8 cellular contexts compared by ENCODE assay signal in the genomic region with DNA sequence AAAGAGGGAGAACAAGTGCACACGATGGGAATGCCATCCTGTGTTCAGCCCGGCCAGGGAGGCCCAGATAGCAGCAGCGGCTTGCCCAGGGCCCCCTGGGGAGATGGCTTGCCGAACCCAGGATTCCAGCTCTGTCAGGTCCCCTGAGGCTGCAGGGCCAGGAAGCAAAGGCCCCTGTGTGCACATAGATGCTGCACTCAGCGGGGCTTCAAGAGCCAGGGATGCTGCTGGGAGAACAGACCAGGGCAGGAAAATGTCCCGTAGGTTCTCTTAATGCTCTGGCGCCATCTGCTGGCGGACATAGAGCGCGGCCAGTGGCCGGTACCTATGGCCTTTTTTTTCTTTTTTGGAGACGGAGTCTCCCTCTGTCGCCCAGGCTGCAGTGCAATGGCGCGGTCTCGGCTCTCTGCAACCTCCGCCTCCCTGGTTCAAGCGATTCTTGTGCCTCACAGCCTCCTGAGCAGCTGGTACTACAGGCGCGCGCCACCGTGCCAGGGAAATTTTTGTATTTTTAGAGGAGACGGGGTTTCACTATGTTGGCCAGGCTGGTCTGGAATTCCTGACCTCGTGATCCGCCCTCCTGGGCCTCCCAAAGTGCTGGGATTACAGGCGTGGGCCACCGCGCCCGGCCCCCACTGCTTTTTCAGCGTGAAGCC. TPM values are rescaled to one million over a fixed set of nuclear protein-coding genes. Genes with fewer than 3 reads are reported as not detected.
DNase-seq lines count a peak whose midpoint lies in the region; ATAC-seq, FAIRE-seq and TF ChIP-seq lines count a peak whose summit lies in the region.

No MANE protein-coding gene starts in this region.

- H3K23ac ChIP-seq in IMR-90 (ENCODE audit: low read depth, low read length), result no peak overlapping the region

- no peak overlapping the region for H4K5ac ChIP-seq in IMR-90 (ENCODE audit: low read depth, low read length)

- no peak overlapping the region for H3K18ac ChIP-seq in IMR-90 (ENCODE audit: low read depth, low read length)

- ATAC-seq in GM21576 (IDR thresholded peaks at IDR 0.05; ENCODE audit: unreplicated experiment) (peak; percentile 85), IMR-90 (ENCODE audit: low read depth) (peak; percentile 96), thoracic aorta (ENCODE audit: insufficient number of reproducible peaks, low FRiP score, low read depth) (no peak)

- no peak overlapping the region for H3K14ac ChIP-seq in IMR-90 (replicated peaks; ENCODE audit: low read depth, low read length)

- H2BK20ac ChIP-seq in IMR-90 (ENCODE audit: low read depth, low read length), result no peak overlapping the region

- dilution Hi-C loops in IMR-90 (cut with HindIII; ENCODE audit: low sequenced_read_pairs, unreplicated experiment), result no loop called here

- POLR2A ChIA-PET in IMR-90 (lab: Charles Lee; ENCODE audit: unreplicated experiment), result interaction anchor here (0.6 kb wide), 1 partner anchor 154 kb away, joined by 3 read pairs; no protein-coding TSS in a partner anchor

- H2AK9ac ChIP-seq in IMR-90 (replicated peaks; ENCODE audit: low read depth, low read length, poor library complexity), result peak overlapping the region; percentile 38

- peak; percentile 79 for TF ChIP-seq RAD21 in IMR-90 (IDR thresholded peaks at IDR 0.05; ENCODE audit: low read length)

- no peak overlapping the region for H3K4ac ChIP-seq in IMR-90 (ENCODE audit: low read depth, low read length)

- no peaks in the 10 kb centered on the region for H3K79me2 ChIP-seq in osteoblast (ENCODE audit: insufficient read depth, low read length)

- H3K9me3 ChIP-seq in IMR-90 (ENCODE audit: control insufficient read depth, insufficient read depth, low read length) (no peaks in the 10 kb centered on the region), osteoblast (ENCODE audit: low read depth, low read length) (no peaks in the 10 kb centered on the region), thoracic aorta (no peaks in the 10 kb centered on the region)

- 0 out of 4 replicates have a peak, but pooled peaks cover under 1 to 4% of the 10 kb centered on the region in 2 experiments for H3K79me1 ChIP-seq in IMR-90 (ENCODE audit: low read depth in 1 of 2, low read length in 2 of 2)

- no peak overlapping the region for H3K27ac ChIP-seq in IMR-90 (ENCODE audit: insufficient read depth, low read length)
- H3K27ac ChIP-seq in osteoblast (ENCODE audit: low read depth, low read length), result no peak overlapping the region
- no peak overlapping the region for H3K27ac ChIP-seq in thoracic aorta

- intact Hi-C loops in IMR-90 (cut with micrococcal nuclease), result loop anchor here (1.0 to 5.0 kb wide), 3 partner anchors 88 to 956 kb away; a partner anchor contains a TSS

- no peak for TF ChIP-seq POLR2A in IMR-90 (IDR thresholded peaks at IDR 0.05; ENCODE audit: low read depth, low read length)

- 37% methylated on average over 16 of the region's 30 CpGs; no CpG with 5 or more reads in 1 of the 2 experiments for WGBS in IMR-90 (ENCODE audit: extremely low coverage in 2 of 2, insufficient read length in 1 of 2), 2 experiments

- no peaks in the 10 kb centered on the region for H3K9me1 ChIP-seq in IMR-90 (ENCODE audit: insufficient read depth, low read length)

- no peak overlapping the region for H3K56ac ChIP-seq in IMR-90 (ENCODE audit: extremely low read depth, insufficient read depth, low read length)

- H3K36me3 ChIP-seq in IMR-90 (ENCODE audit: control insufficient read depth, insufficient read depth, low read length) (peaks cover 20% of the 10 kb centered on the region), osteoblast (ENCODE audit: insufficient read depth, low read length) (peaks cover 33% of the 10 kb centered on the region), thoracic aorta (peaks cover 29% of the 10 kb centered on the region)

- H3K27me3 ChIP-seq in IMR-90 (ENCODE audit: control insufficient read depth, insufficient read depth, low read length), result no peaks in the 10 kb centered on the region
- H3K27me3 ChIP-seq in osteoblast (ENCODE audit: insufficient read depth, low read length), result no peaks in the 10 kb centered on the region
- H3K27me3 ChIP-seq in thoracic aorta (replicated peaks; ENCODE audit: insufficient read depth), result no peaks in the 10 kb centered on the region

- H2BK15ac ChIP-seq in IMR-90 (ENCODE audit: low read depth, low read length), result no peak overlapping the region

- H3K4me1 ChIP-seq in IMR-90 (ENCODE audit: control insufficient read depth, insufficient read depth, low read length) (no peaks in the 10 kb centered on the region), osteoblast (ENCODE audit: insufficient read depth, low read length) (no peaks in the 10 kb centered on the region), thoracic aorta (ENCODE audit: control insufficient read depth in 1 of 2, low read depth in 2 of 2) (no peaks in the 10 kb centered on the region)

- H3K9ac ChIP-seq in IMR-90 (ENCODE audit: low read depth, low read length), result no peak overlapping the region

- H3K4me2 ChIP-seq in IMR-90 (ENCODE audit: low read depth, low read length) (no peak overlapping the region), osteoblast (ENCODE audit: insufficient read depth, low read length) (no peak overlapping the region)

- DNase-seq in EL, result peak; percentile 71
- DNase-seq in IMR-90, result peak; percentile 69
- peak; percentile 0 for DNase-seq in SHP77 treated with DMSO at 0.1 percent for 48 hours (lab: John Stamatoyannopoulos, UW)
- peak; percentile 90 for DNase-seq in activated effector memory CD4-positive, alpha-beta T cell treated with anti-CD3 and anti-CD28 coated beads, Interleukin-2, amount 50 U/mL, for 16 hours
- DNase-seq in frontal cortex (ENCODE audit: low spot score in 2 of 2), result peak; percentile 79 to 85
- peak; percentile 97 for DNase-seq in osteoblast (ENCODE audit: insufficient read length, low spot score, missing footprints)
- peak; percentile 17 for DNase-seq in thoracic aorta (ENCODE audit: low spot score)

- H3K4me3 ChIP-seq in IMR-90 (ENCODE audit: insufficient read depth, low read depth, low read length), result no peak overlapping the region
- no peak overlapping the region for H3K4me3 ChIP-seq in osteoblast (ENCODE audit: insufficient read depth, low read length)
- H3K4me3 ChIP-seq in thoracic aorta, result no peak overlapping the region

- no peak overlapping the region for H2BK120ac ChIP-seq in IMR-90 (ENCODE audit: low read depth, low read length)

- BruUV-seq in IMR-90 (replicated peaks; lab: Mats Ljungman, UMichigan), result no TSS peak

- no peak overlapping the region for H2AK5ac ChIP-seq in IMR-90 (ENCODE audit: low read depth, low read length)

- H2AFZ ChIP-seq in IMR-90 (replicated peaks; ENCODE audit: low read length, poor library complexity), result peak overlapping the region; percentile 53
- H2AFZ ChIP-seq in osteoblast (ENCODE audit: low read length), result no peak overlapping the region

- H4K20me1 ChIP-seq in IMR-90 (ENCODE audit: insufficient read depth, low read length), result peaks cover 4% of the 10 kb centered on the region; the same call in 1 of the 2 replicates
- peaks cover 4% of the 10 kb centered on the region for H4K20me1 ChIP-seq in osteoblast (ENCODE audit: insufficient read depth, low read length)

- no peak overlapping the region for H4K8ac ChIP-seq in IMR-90 (ENCODE audit: low read depth in 2 of 2, low read length in 2 of 2)

- CTCF ChIA-PET in IMR-90 (lab: Yijun Ruan, JAX), result interaction anchor here (2.3 kb wide), 1 partner anchor 88 kb away, joined by 7 read pairs; no protein-coding TSS in a partner anchor

- H2BK5ac ChIP-seq in IMR-90 (ENCODE audit: low read depth, low read length, poor library complexity, severe bottlenecking), result no peak overlapping the region

- no peak overlapping the region for H4K91ac ChIP-seq in IMR-90 (ENCODE audit: insufficient read depth, low read depth, low read length)

- peak; percentile 86 for TF ChIP-seq CTCF in IMR-90 (conservative IDR thresholded peaks at IDR 0.05; ENCODE audit: low read depth, low read length)
- peak; percentile 84 for TF ChIP-seq CTCF in osteoblast (IDR thresholded peaks at IDR 0.05; ENCODE audit: extremely low read depth, low read depth, low read length)
- TF ChIP-seq CTCF in thoracic aorta (IDR thresholded peaks at IDR 0.05), result peak; percentile 85

- no peak for FAIRE-seq in frontal cortex (lab: Jason Lieb, UNC)

- in situ Hi-C loops in IMR-90 (cut with MboI; ENCODE audit: low sequenced_read_pairs), result loop anchor here (25.0 kb wide), 1 partner anchor 950 kb away; no protein-coding TSS in a partner anchor

TF ChIP-seq in IMR-90, 13 proteins besides CTCF, POLR2A, EP300 and RAD21:
- TF ChIP-seq SMC3 (IDR thresholded peaks at IDR 0.05; ENCODE audit: low read depth, low read length) (peak; percentile 83), MAZ (IDR thresholded peaks at IDR 0.05; ENCODE audit: borderline replicate concordance, low read depth, low read length) (no peak), RFX5 (IDR thresholded peaks at IDR 0.05; ENCODE audit: low read depth, low read length) (no peak)

RNA-seq across cellular contexts. Expression of a gene that starts 22.4 kb away (rescaled TPM):
- 7.2 and 9.3 TPM in 2 replicates for total RNA-seq in IMR-90 (2012; rRNA removed)
- 8.8 and 9.0 TPM in 2 replicates for polyA plus RNA-seq in IMR-90 (2012; rRNA removed)
- 4.7 and 6.7 TPM in 2 replicates for polyA plus RNA-seq in IMR-90 (2012; cell fraction: cytosol; rRNA removed)
- 6.3 and 15.8 TPM in 2 replicates for polyA plus RNA-seq in IMR-90 (2012; cell fraction: nucleus; rRNA removed; ENCODE audit: low replicate concordance)
- 26.5 TPM for total RNA-seq in frontal cortex
- total RNA-seq in osteoblast, result 10.9 and 13.3 TPM in 2 replicates
- total RNA-seq in thoracic aorta, result 10 to 100 TPM; 14.5 to 22.8 TPM

RNA-seq across cellular contexts. Expression of a gene that starts 59.8 kb away (rescaled TPM):
- total RNA-seq in IMR-90 (2012; rRNA removed), result 91.6 and 93.0 TPM in 2 replicates
- 52.7 and 57.9 TPM in 2 replicates for polyA plus RNA-seq in IMR-90 (2012; rRNA removed)
- 18.5 and 28.9 TPM in 2 replicates for polyA plus RNA-seq in IMR-90 (2012; cell fraction: cytosol; rRNA removed)
- polyA plus RNA-seq in IMR-90 (2012; cell fraction: nucleus; rRNA removed; ENCODE audit: low replicate concordance), result 7.1 and 26.9 TPM in 2 replicates
- 45.2 TPM for total RNA-seq in frontal cortex
- total RNA-seq in osteoblast, result 128 and 137 TPM in 2 replicates
- 10 to 100 TPM; 83.3 to 91.2 TPM for total RNA-seq in thoracic aorta

Comparison
In these comparisons a context has a peak if more than half of its experiments do, and no peak if none do; other contexts are left out.
1. DNase-seq: peak in every context shown above with its lines; median percentile 97 in osteoblast; 90 in activated effector memory CD4-positive, alpha-beta T cell treated with anti-CD3 and anti-CD28 coated beads, Interleukin-2, amount 50 U/mL, for 16 hours; 82 in frontal cortex; 71 in EL; 69 in IMR-90; 17 in thoracic aorta; 0 in SHP77 treated with DMSO at 0.1 percent for 48 hours.